ENCODE assay signal across 8 cellular contexts in the genomic region with DNA sequence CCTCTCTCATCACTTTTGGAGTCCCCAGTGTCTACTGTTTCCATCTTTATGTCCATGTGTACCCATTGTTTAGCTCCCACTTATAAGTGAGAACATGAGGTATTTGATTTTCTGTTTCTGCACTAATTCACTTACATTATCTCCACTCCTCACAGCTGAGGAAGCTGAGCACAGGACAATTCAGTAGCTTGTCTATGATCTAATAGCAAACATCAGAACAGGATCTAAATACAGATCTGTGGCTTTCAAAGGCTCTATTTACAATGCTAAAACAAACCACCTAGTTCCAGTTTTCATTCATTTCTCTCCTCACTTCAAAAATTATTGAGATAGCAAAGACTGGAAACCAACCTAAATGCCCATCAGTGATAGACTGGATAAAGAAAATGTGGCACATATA.
"Had no signal": no experiment of that assay in that cellular context is flagged by ENCODE, and none has a peak within 500 bp of the region (broad histone marks: within the 10 kb centered on the region; RNA-seq: fewer than 3 reads in every experiment).

No MANE protein-coding gene starts in this region.

- H3K4me3 Mint-ChIP-seq: IgD-negative memory B cell had no signal

- H3K4me2 ChIP-seq: KMS-11 had no signal

- H3K4me3 ChIP-seq: K562 had no signal

- ATAC-seq: HepG2, K562 had no signal

- H3K36me3 Mint-ChIP-seq: IgD-negative memory B cell had no signal

- H3K4me1 Mint-ChIP-seq: IgD-negative memory B cell had no signal

- H3K9ac ChIP-seq: KMS-11 had no signal

- H3K27me3 Mint-ChIP-seq: IgD-negative memory B cell had no signal

- DNase-seq: IMR-90, KBM-7, KG1 had no signal

- H3K27ac ChIP-seq: HL-60, KMS-11 had no signal
